Comparison of ENCODE assay signal across 12 cellular contexts in genomic region chr2:137968477-137969417, GRCh38. TPM values are rescaled to one million over a fixed set of nuclear protein-coding genes. Genes with fewer than 3 reads are reported as not detected.
DNase-seq lines count a peak whose midpoint lies in the region; ATAC-seq, FAIRE-seq and TF ChIP-seq lines count a peak whose summit lies in the region.
"Had no signal": no experiment of that assay in that cellular context is flagged by ENCODE, and none has a peak within 500 bp of the region (broad histone marks: within the 10 kb centered on the region; RNA-seq: fewer than 3 reads in every experiment).

No MANE protein-coding gene starts in this region.

- H3K4me3 ChIP-seq in astrocyte (ENCODE audit: insufficient read depth, low read depth, low read length) (no peak overlapping the region), subcutaneous abdominal adipose tissue (ENCODE audit: low read depth in 1 of 5, low read length in 5 of 5) (no peak overlapping the region)
- H3K4me3 ChIP-seq: psoas muscle had no signal

- no peaks in the 10 kb centered on the region for H3K27me3 ChIP-seq in astrocyte (ENCODE audit: insufficient read depth, low read length)
- H3K27me3 ChIP-seq in subcutaneous abdominal adipose tissue (ENCODE audit: control insufficient read depth in 5 of 5, insufficient read depth in 4 of 5, low read length in 5 of 5), result no peaks in the 10 kb centered on the region

- H2AFZ ChIP-seq in astrocyte (ENCODE audit: low read depth, low read length), result no peak overlapping the region

- H3K4me1 ChIP-seq in astrocyte (ENCODE audit: insufficient read depth, low read length), result peaks cover 27% of the 10 kb centered on the region
- H3K4me1 ChIP-seq in subcutaneous abdominal adipose tissue (ENCODE audit: control insufficient read depth in 5 of 5, insufficient read depth in 5 of 5, low read length in 5 of 5), result peaks cover under 1 to 51% (median 26%) of the 10 kb centered on the region in 5 donors

- no peaks in the 10 kb centered on the region for H4K20me1 ChIP-seq in astrocyte (ENCODE audit: insufficient read depth, low read length)

- ATAC-seq in left lobe of liver (peak; percentile 58), GM21447 (IDR thresholded peaks at IDR 0.05; ENCODE audit: unreplicated experiment) (no peak), GM21526 (IDR thresholded peaks at IDR 0.05; ENCODE audit: low FRiP score, unreplicated experiment) (no peak)
- ATAC-seq in activated CD8-positive, alpha-beta T cell treated with anti-CD3 and anti-CD28 coated beads, Interleukin-2, amount 10 ng/mL, durations not matched to agents 7 days and 5 days, result no peak

- no peak for FAIRE-seq in astrocyte (lab: Jason Lieb, UNC)

- H3K27ac Mint-ChIP-seq in astrocyte (ENCODE audit: unreplicated experiment), result no peak overlapping the region
- H3K27ac Mint-ChIP-seq in activated CD8-positive, alpha-beta T cell treated with anti-CD3 and anti-CD28 coated beads, Interleukin-2, amount 10 ng/mL, durations not matched to agents 7 days and 5 days, result no peak overlapping the region

- H3K36me3 Mint-ChIP-seq in astrocyte (ENCODE audit: low read depth, unreplicated experiment), result no peaks in the 10 kb centered on the region
- H3K36me3 Mint-ChIP-seq in activated CD8-positive, alpha-beta T cell treated with anti-CD3 and anti-CD28 coated beads, Interleukin-2, amount 10 ng/mL, durations not matched to agents 7 days and 5 days (ENCODE audit: low read depth), result no peaks in the 10 kb centered on the region

- H3K9me3 Mint-ChIP-seq in astrocyte (ENCODE audit: unreplicated experiment), result no peaks in the 10 kb centered on the region
- no peaks in the 10 kb centered on the region for H3K9me3 Mint-ChIP-seq in activated CD8-positive, alpha-beta T cell treated with anti-CD3 and anti-CD28 coated beads, Interleukin-2, amount 10 ng/mL, durations not matched to agents 7 days and 5 days (ENCODE audit: insufficient read depth)
- H3K9me3 Mint-ChIP-seq: central memory CD8-positive, alpha-beta T cell had no signal

- H3K9ac ChIP-seq in astrocyte (ENCODE audit: low read length), result no peak overlapping the region
- H3K9ac ChIP-seq in subcutaneous abdominal adipose tissue (ENCODE audit: low read length in 5 of 5), result no peak overlapping the region

- H3K27me3 Mint-ChIP-seq in astrocyte (ENCODE audit: low read depth, unreplicated experiment), result no peaks in the 10 kb centered on the region
- no peaks in the 10 kb centered on the region for H3K27me3 Mint-ChIP-seq in activated CD8-positive, alpha-beta T cell treated with anti-CD3 and anti-CD28 coated beads, Interleukin-2, amount 10 ng/mL, durations not matched to agents 7 days and 5 days (ENCODE audit: low read depth)
- H3K27me3 Mint-ChIP-seq: central memory CD8-positive, alpha-beta T cell had no signal

- POLR2A ChIA-PET in activated CD8-positive, alpha-beta T cell treated with anti-CD3 and anti-CD28 coated beads, Interleukin-2, amount 10 ng/mL, durations not matched to agents 7 days and 5 days (lab: Charles Lee), result no interaction called here

- peak; percentile 95 for DNase-seq in MV-4-11 (lab: John Stamatoyannopoulos, UW)
- DNase-seq in astrocyte (ENCODE audit: low read depth), result no peak
- DNase-seq in left lobe of liver (ENCODE audit: low spot score), result no peak
- no peak for DNase-seq in activated CD8-positive, alpha-beta T cell treated with anti-CD3 and anti-CD28 coated beads, Interleukin-2, amount 10 ng/mL, durations not matched to agents 7 days and 5 days
- DNase-seq in stimulated activated CD4-positive, alpha-beta T cell treated with anti-CD3 and anti-CD28 coated beads, Interleukin-2, amount 100 ng/mL, for 48 hours, result no peak
- DNase-seq: MM.1S, psoas muscle, T-helper 9 cell had no signal

- H3K9me3 ChIP-seq in astrocyte (ENCODE audit: insufficient read depth, low read depth, low read length), result no peaks in the 10 kb centered on the region
- no peaks in the 10 kb centered on the region for H3K9me3 ChIP-seq in subcutaneous abdominal adipose tissue (ENCODE audit: control insufficient read depth in 5 of 5, low read length in 5 of 5)
- H3K9me3 ChIP-seq: psoas muscle had no signal

- peaks cover 12% of the 10 kb centered on the region for H3K4me1 Mint-ChIP-seq in astrocyte (ENCODE audit: low read depth, unreplicated experiment)
- H3K4me1 Mint-ChIP-seq in activated CD8-positive, alpha-beta T cell treated with anti-CD3 and anti-CD28 coated beads, Interleukin-2, amount 10 ng/mL, durations not matched to agents 7 days and 5 days (ENCODE audit: low read depth), result no peaks in the 10 kb centered on the region
- H3K4me1 Mint-ChIP-seq: central memory CD8-positive, alpha-beta T cell had no signal

- H3K4me3 Mint-ChIP-seq in astrocyte (ENCODE audit: unreplicated experiment), result no peak overlapping the region
- H3K4me3 Mint-ChIP-seq in activated CD8-positive, alpha-beta T cell treated with anti-CD3 and anti-CD28 coated beads, Interleukin-2, amount 10 ng/mL, durations not matched to agents 7 days and 5 days, result no peak overlapping the region
- H3K4me3 Mint-ChIP-seq: central memory CD8-positive, alpha-beta T cell had no signal

- H3K27ac ChIP-seq in astrocyte (ENCODE audit: low read depth, low read length) (peak overlapping the region; percentile 22), subcutaneous abdominal adipose tissue (ENCODE audit: low read depth, low read length) (peak overlapping the region; percentile 68)
- H3K27ac ChIP-seq: psoas muscle had no signal

- peak overlapping the region; percentile 55 for H3K4me2 ChIP-seq in astrocyte (ENCODE audit: low read length)

- H3K79me2 ChIP-seq in astrocyte (ENCODE audit: insufficient read depth, low read length), result no peaks in the 10 kb centered on the region

- CTCF ChIA-PET in activated CD8-positive, alpha-beta T cell treated with anti-CD3 and anti-CD28 coated beads, Interleukin-2, amount 10 ng/mL, durations not matched to agents 7 days and 5 days (lab: Charles Lee), result interaction anchor here (0.9 to 1.0 kb wide), 2 partner anchors 10 to 12 kb away, joined by 3 read pairs; no protein-coding TSS in a partner anchor

- TF ChIP-seq CTCF in astrocyte (IDR thresholded peaks at IDR 0.05; ENCODE audit: insufficient read depth, low read depth, low read length), result no peak

- no peaks in the 10 kb centered on the region for H3K36me3 ChIP-seq in astrocyte (ENCODE audit: insufficient read depth, low read length)
- H3K36me3 ChIP-seq in subcutaneous abdominal adipose tissue (ENCODE audit: control insufficient read depth in 5 of 5, insufficient read depth in 5 of 5, low read length in 5 of 5), result peaks cover 4 to 23% (median 12%) of the 10 kb centered on the region in 5 donors

RNA-seq across cellular contexts. Expression of gene HNMT, which starts 4.5 kb away (rescaled TPM):
- total RNA-seq in astrocyte (15.3 and 17.3 TPM in 2 replicates), left lobe of liver (46.2 TPM)
- total RNA-seq in activated CD8-positive, alpha-beta T cell treated with anti-CD3 and anti-CD28 coated beads, Interleukin-2, amount 10 ng/mL, durations not matched to agents 7 days and 5 days, result not detected

Comparison
In these comparisons a context has a peak if more than half of its experiments do, and no peak if none do; other contexts are left out.
1. RNA of gene HNMT, which starts 4.5 kb away (total RNA-seq): 46.2 TPM in left lobe of liver (single experiment) and 15.3 to 17.3 TPM in astrocyte; not detected in activated CD8-positive, alpha-beta T cell treated with anti-CD3 and anti-CD28 coated beads, Interleukin-2, amount 10 ng/mL, durations not matched to agents 7 days and 5 days; every median in the first group is over 10 times any median in the second.